Comparison of ENCODE assay signal across 10 cellular contexts in the genomic region with DNA sequence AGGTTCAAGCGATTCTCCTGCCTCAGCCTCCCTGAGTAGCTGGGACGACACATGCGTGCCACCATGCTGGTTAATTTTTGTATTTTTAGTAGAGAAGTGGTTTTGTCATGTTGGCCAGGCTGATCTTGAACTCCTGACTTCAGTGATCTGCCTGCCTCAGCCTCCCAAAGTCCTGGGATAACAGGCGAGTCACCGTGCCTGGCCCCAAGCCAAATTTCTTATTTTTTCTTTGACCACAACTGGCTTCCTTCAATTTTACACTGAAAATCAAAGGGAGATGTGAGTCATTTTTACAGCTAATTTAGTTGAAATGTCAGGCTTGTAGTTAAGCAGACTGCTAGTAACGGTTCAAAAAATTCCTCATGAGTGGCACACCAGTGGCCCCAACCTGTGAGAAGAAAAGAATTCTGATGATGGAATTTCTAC. TPM values are rescaled to one million over a fixed set of nuclear protein-coding genes. Genes with fewer than 3 reads are reported as not detected.
DNase-seq lines count a peak whose midpoint lies in the region; ATAC-seq and TF ChIP-seq lines count a peak whose summit lies in the region.
"Had no signal": no experiment of that assay in that cellular context is flagged by ENCODE, and none has a peak within 500 bp of the region (broad histone marks: within the 10 kb centered on the region; RNA-seq: fewer than 3 reads in every experiment).

No MANE protein-coding gene starts in this region.

- peaks cover 80% of the 10 kb centered on the region for H3K4me1 Mint-ChIP-seq in stimulated activated naive CD8-positive, alpha-beta T cell treated with anti-CD3 and anti-CD28 coated beads, Interleukin-15, Interleukin-2, amounts not matched to agents 100 ng/mL and 50 ng/mL, for 24 hours (ENCODE audit: low read depth)

- H3K4me1 ChIP-seq in foreskin keratinocyte, result peaks cover 6% of the 10 kb centered on the region

- ATAC-seq in foreskin keratinocyte (peak; percentile 89), GM19452 (IDR thresholded peaks at IDR 0.05; ENCODE audit: unreplicated experiment) (no peak)
- ATAC-seq: naive thymus-derived CD4-positive, alpha-beta T cell had no signal

- H3K9me3 Mint-ChIP-seq in stimulated activated naive CD8-positive, alpha-beta T cell treated with anti-CD3 and anti-CD28 coated beads, Interleukin-15, Interleukin-2, amounts not matched to agents 100 ng/mL and 50 ng/mL, for 24 hours, result no peaks in the 10 kb centered on the region
- H3K9me3 Mint-ChIP-seq: CD8-positive, alpha-beta memory T cell; naive thymus-derived CD4-positive, alpha-beta T cell had no signal

- H3K27me3 ChIP-seq in foreskin keratinocyte, result no peaks in the 10 kb centered on the region

- no peaks in the 10 kb centered on the region for H3K27me3 Mint-ChIP-seq in stimulated activated naive CD8-positive, alpha-beta T cell treated with anti-CD3 and anti-CD28 coated beads, Interleukin-15, Interleukin-2, amounts not matched to agents 100 ng/mL and 50 ng/mL, for 24 hours
- H3K27me3 Mint-ChIP-seq: CD8-positive, alpha-beta memory T cell; naive thymus-derived CD4-positive, alpha-beta T cell had no signal

- DNase-seq in activated T-cell treated with anti-CD3 and anti-CD28 coated beads for 24 hours (ENCODE audit: low read depth), result peak; percentile 25
- DNase-seq in activated T-cell treated with anti-CD3 and anti-CD28 coated beads, Interleukin-2, amount 50 U/mL, for 1 hour, result no peak
- DNase-seq in activated CD4-positive, alpha-beta T cell treated with anti-CD3 and anti-CD28 coated beads, Interleukin-2, amount 50 U/mL, for 1 hour, result peak; percentile 14
- DNase-seq in foreskin keratinocyte, result peak; percentile 84 to 93
- no peak for DNase-seq in pons (ENCODE audit: low spot score)
- DNase-seq in COLO668 (lab: John Stamatoyannopoulos, UW; ENCODE audit: unreplicated experiment), result no peak

- H3K27ac Mint-ChIP-seq in stimulated activated naive CD8-positive, alpha-beta T cell treated with anti-CD3 and anti-CD28 coated beads, Interleukin-15, Interleukin-2, amounts not matched to agents 100 ng/mL and 50 ng/mL, for 24 hours, result peak overlapping the region; percentile 96

- peak overlapping the region; percentile 70 for H3K4me3 Mint-ChIP-seq in stimulated activated naive CD8-positive, alpha-beta T cell treated with anti-CD3 and anti-CD28 coated beads, Interleukin-15, Interleukin-2, amounts not matched to agents 100 ng/mL and 50 ng/mL, for 24 hours
- H3K4me3 Mint-ChIP-seq: CD8-positive, alpha-beta memory T cell had no signal

- TF ChIP-seq CTCF in foreskin keratinocyte (conservative IDR thresholded peaks at IDR 0.05), result peak; percentile 29

- peaks cover 45% of the 10 kb centered on the region for H3K36me3 Mint-ChIP-seq in stimulated activated naive CD8-positive, alpha-beta T cell treated with anti-CD3 and anti-CD28 coated beads, Interleukin-15, Interleukin-2, amounts not matched to agents 100 ng/mL and 50 ng/mL, for 24 hours (ENCODE audit: low read depth)

- H3K27ac ChIP-seq in foreskin keratinocyte, result no peak overlapping the region

RNA-seq across cellular contexts. Expression of gene RNF216, which starts 7.8 kb away (rescaled TPM):
- total RNA-seq in foreskin keratinocyte, result 20.4 and 22.4 TPM in 2 replicates
- polyA plus RNA-seq in foreskin keratinocyte, result 8.2 and 9.9 TPM in 2 replicates

Comparison
In these comparisons a context has a peak if more than half of its experiments do, and no peak if none do; other contexts are left out.
1. DNase-seq: peak in activated T-cell treated with anti-CD3 and anti-CD28 coated beads for 24 hours (single experiment), activated CD4-positive, alpha-beta T cell treated with anti-CD3 and anti-CD28 coated beads, Interleukin-2, amount 50 U/mL, for 1 hour (single experiment) and foreskin keratinocyte (2 of 2); none in activated T-cell treated with anti-CD3 and anti-CD28 coated beads, Interleukin-2, amount 50 U/mL, for 1 hour (single experiment), pons (single experiment) and COLO668 (single experiment).